In genomic region chr12:120292411-120292660, GRCh38 we compare ENCODE assay signal across 8 cellular contexts. TPM values are rescaled to one million over a fixed set of nuclear protein-coding genes. Genes with fewer than 3 reads are reported as not detected.
DNase-seq lines count a peak whose midpoint lies in the region; ATAC-seq and TF ChIP-seq lines count a peak whose summit lies in the region.

No MANE protein-coding gene starts in this region.

- H3K27ac ChIP-seq in Panc1 (ENCODE audit: low read length) = peak overlapping the region; percentile 98

- no peak overlapping the region for H3K4me3 Mint-ChIP-seq in stimulated activated naive B cell treated with anti-CD40 and anti-IgM and Interleukin-4, amounts not matched to agents 10 μg/mL and 1 μg/mL and 100 μg/mL, for 72 hours

- H3K9me3 Mint-ChIP-seq in stimulated activated naive B cell treated with anti-CD40 and anti-IgM and Interleukin-4, amounts not matched to agents 10 μg/mL and 1 μg/mL and 100 μg/mL, for 72 hours = no peaks in the 10 kb centered on the region

- H3K4me3 ChIP-seq in Panc1 (ENCODE audit: low read depth in 2 of 2, low read length in 2 of 2) = peak overlapping the region; percentile 43 to 87

- H3K27me3 ChIP-seq in Panc1 (ENCODE audit: control insufficient read depth, insufficient read depth, low read length) = no peaks in the 10 kb centered on the region

- no peaks in the 10 kb centered on the region for H3K36me3 Mint-ChIP-seq in stimulated activated naive B cell treated with anti-CD40 and anti-IgM and Interleukin-4, amounts not matched to agents 10 μg/mL and 1 μg/mL and 100 μg/mL, for 72 hours

- POLR2A ChIA-PET in Panc1 (lab: Charles Lee) = interaction anchor here (0.6 to 2.2 kb wide), 5 partner anchors 10 to 244 kb away, joined by 3 to 35 read pairs (median 25); partner anchors contain the start of genes RPLP0 and SIRT4

- DNase-seq in stimulated activated CD4-positive, alpha-beta T cell treated with anti-CD3 and anti-CD28 coated beads, Interleukin-4, amount 100 ng/mL, for 1 hour = peak; percentile 31
- DNase-seq in stimulated activated CD4-positive, alpha-beta T cell treated with anti-CD3 and anti-CD28 coated beads, Interleukin-15, amount 100 ng/mL, for 24 hours = no peak
- no peak for DNase-seq in Panc1 (ENCODE audit: low read depth, low spot score)
- DNase-seq in left ventricle myocardium superior = no peak
- peak; percentile 83 for DNase-seq in stimulated activated naive B cell treated with anti-CD40 and anti-IgM and Interleukin-4, amounts not matched to agents 10 μg/mL and 1 μg/mL and 100 μg/mL, for 72 hours
- DNase-seq in GM19240 (ENCODE audit: insufficient read length, low spot score) = no peak
- no peak for DNase-seq in NCI-H526 (lab: John Stamatoyannopoulos, UW)
- no peak for DNase-seq in NCI-H1417 treated with DMSO at 0.1 percent for 48 hours (lab: John Stamatoyannopoulos, UW)

- H3K4me1 Mint-ChIP-seq in stimulated activated naive B cell treated with anti-CD40 and anti-IgM and Interleukin-4, amounts not matched to agents 10 μg/mL and 1 μg/mL and 100 μg/mL, for 72 hours = peaks cover 4 to 8% of the 10 kb centered on the region in 2 donors

- H3K4me1 ChIP-seq in Panc1 (ENCODE audit: control insufficient read depth, insufficient read depth, low read length) = peaks cover 15% of the 10 kb centered on the region

- intact Hi-C loops in Panc1 (cut with micrococcal nuclease; ENCODE audit: unreplicated experiment) = no loop called here
- intact Hi-C loops in left ventricle myocardium superior (cut with micrococcal nuclease) = no loop called here

- no peak for TF ChIP-seq CTCF in Panc1 (IDR thresholded peaks at IDR 0.05)

- CTCF ChIA-PET in Panc1 (lab: Charles Lee) = interaction anchor here (1.5 kb wide), 1 partner anchor 91 kb away, joined by 5 read pairs; the partner anchor contains the start of gene RPLP0

- BruUV-seq in Panc1 (replicated peaks; lab: Mats Ljungman, UMichigan) = TSS peak; percentile 98

- H3K9me3 ChIP-seq in Panc1 (ENCODE audit: control insufficient read depth, insufficient read depth, low read depth, low read length) = no peaks in the 10 kb centered on the region

- ATAC-seq in Panc1 (peak; percentile 40), left ventricle myocardium superior (peak; percentile 4)
- ATAC-seq in stimulated activated naive B cell treated with anti-CD40 and anti-IgM and Interleukin-4, amounts not matched to agents 10 μg/mL and 1 μg/mL and 100 μg/mL, for 72 hours (replicated peaks) = peak in 1 of 2 donors; percentile 38

- H3K27ac Mint-ChIP-seq in stimulated activated naive B cell treated with anti-CD40 and anti-IgM and Interleukin-4, amounts not matched to agents 10 μg/mL and 1 μg/mL and 100 μg/mL, for 72 hours = no peak overlapping the region

- in situ Hi-C loops in Panc1 (cut with HindIII; ENCODE audit: low pct_unique_long_range_greater_than_20kb, low sequenced_read_pairs) = no loop called here

- H3K36me3 ChIP-seq in Panc1 (ENCODE audit: control insufficient read depth, insufficient read depth, low read length) = no peaks in the 10 kb centered on the region

- no peaks in the 10 kb centered on the region for H3K27me3 Mint-ChIP-seq in stimulated activated naive B cell treated with anti-CD40 and anti-IgM and Interleukin-4, amounts not matched to agents 10 μg/mL and 1 μg/mL and 100 μg/mL, for 72 hours

RNA-seq across cellular contexts. Expression of gene RNU4-2, which starts 0.6 kb away (rescaled TPM):
- total RNA-seq in Panc1 (2021; ENCODE audit: unreplicated experiment) (2,061 TPM), left ventricle myocardium superior (13,220 TPM)
- polyA plus RNA-seq in Panc1 (2012; ENCODE audit: insufficient read length) = 6.1 TPM

RNA-seq across cellular contexts. Expression of gene RNU4-1, which starts 0.7 kb away (rescaled TPM):
- total RNA-seq in Panc1 (2021; ENCODE audit: unreplicated experiment) (1,565 TPM), left ventricle myocardium superior (1,438 TPM)
- polyA plus RNA-seq in Panc1 (2012; ENCODE audit: insufficient read length) = 4.7 TPM

RNA-seq across cellular contexts. Expression of gene SIRT4, which starts 9.8 kb away (rescaled TPM):
- total RNA-seq in Panc1 (2021; ENCODE audit: unreplicated experiment) (1.5 TPM), left ventricle myocardium superior (10.2 TPM)
- 2.0 TPM for polyA plus RNA-seq in Panc1 (2012; ENCODE audit: insufficient read length)

RNA-seq across cellular contexts. Expression of gene PXN, which starts 26.8 kb away (rescaled TPM):
- total RNA-seq in Panc1 (2021; ENCODE audit: unreplicated experiment) (484 TPM), left ventricle myocardium superior (65.9 TPM)
- 478 TPM for polyA plus RNA-seq in Panc1 (2012; ENCODE audit: insufficient read length)

RNA-seq across cellular contexts. Expression of gene PLA2G1B, which starts 35.2 kb away (rescaled TPM):
- total RNA-seq in Panc1 (2021; ENCODE audit: unreplicated experiment) (0.69 TPM), left ventricle myocardium superior (not detected)
- polyA plus RNA-seq in Panc1 (2012; ENCODE audit: insufficient read length) = not detected

Comparison
In these comparisons a context has a peak if more than half of its experiments do, and no peak if none do; other contexts are left out.
1. DNase-seq: peak in stimulated activated CD4-positive, alpha-beta T cell treated with anti-CD3 and anti-CD28 coated beads, Interleukin-4, amount 100 ng/mL, for 1 hour (single experiment) and stimulated activated naive B cell treated with anti-CD40 and anti-IgM and Interleukin-4, amounts not matched to agents 10 μg/mL and 1 μg/mL and 100 μg/mL, for 72 hours (single experiment); none in stimulated activated CD4-positive, alpha-beta T cell treated with anti-CD3 and anti-CD28 coated beads, Interleukin-15, amount 100 ng/mL, for 24 hours (single experiment), Panc1 (single experiment), left ventricle myocardium superior (single experiment), GM19240 (single experiment), NCI-H526 (0 of 2) and NCI-H1417 treated with DMSO at 0.1 percent for 48 hours (single experiment).